14 cellular contexts compared by ENCODE assay signal in genomic region chr17:16909472-16909871, GRCh38.
"Had no signal": no experiment of that assay in that cellular context is flagged by ENCODE, and none has a peak within 500 bp of the region (broad histone marks: within the 10 kb centered on the region; RNA-seq: fewer than 3 reads in every experiment).

No MANE protein-coding gene starts in this region.

- H3K4me3 Mint-ChIP-seq: activated CD4-positive, alpha-beta T cell treated with anti-CD3 and anti-CD28 coated beads, Interleukin-2, amount 10 ng/mL, durations not matched to agents 7 days and 5 days; activated naive CD4-positive, alpha-beta T cell treated with anti-CD3 and anti-CD28 coated beads for 36 hours; naive B cell; stimulated activated memory B cell treated with anti-CD40 and anti-IgM and Interleukin-4, amounts not matched to agents 10 μg/mL and 1 μg/mL and 100 μg/mL, for 72 hours had no signal

- H3K27me3 ChIP-seq: body of pancreas, sigmoid colon had no signal

- H3K4me1 ChIP-seq: body of pancreas, sigmoid colon had no signal

- H3K9me3 Mint-ChIP-seq: activated CD4-positive, alpha-beta T cell treated with anti-CD3 and anti-CD28 coated beads, Interleukin-2, amount 10 ng/mL, durations not matched to agents 7 days and 5 days; activated naive CD4-positive, alpha-beta T cell treated with anti-CD3 and anti-CD28 coated beads for 36 hours; naive B cell; stimulated activated memory B cell treated with anti-CD40 and anti-IgM and Interleukin-4, amounts not matched to agents 10 μg/mL and 1 μg/mL and 100 μg/mL, for 72 hours had no signal

- DNase-seq: activated CD4-positive, alpha-beta T cell treated with anti-CD3 and anti-CD28 coated beads, Interleukin-2, amount 10 ng/mL, durations not matched to agents 7 days and 5 days; activated naive CD4-positive, alpha-beta T cell treated with anti-CD3 and anti-CD28 coated beads for 36 hours; body of pancreas; caudate nucleus; left ventricle myocardium inferior; mammary epithelial cell; naive B cell; sigmoid colon; stimulated activated CD4-positive, alpha-beta T cell treated with anti-CD3 and anti-CD28 coated beads, Interleukin-4, amount 100 ng/mL, for 4 hours; T-helper 1 cell; T-helper 9 cell had no signal

- H3K27ac Mint-ChIP-seq: activated CD4-positive, alpha-beta T cell treated with anti-CD3 and anti-CD28 coated beads, Interleukin-2, amount 10 ng/mL, durations not matched to agents 7 days and 5 days; activated naive CD4-positive, alpha-beta T cell treated with anti-CD3 and anti-CD28 coated beads for 36 hours; naive B cell; stimulated activated memory B cell treated with anti-CD40 and anti-IgM and Interleukin-4, amounts not matched to agents 10 μg/mL and 1 μg/mL and 100 μg/mL, for 72 hours had no signal

- ATAC-seq: body of pancreas; stimulated activated memory B cell treated with anti-CD40 and anti-IgM and Interleukin-4, amounts not matched to agents 10 μg/mL and 1 μg/mL and 100 μg/mL, for 72 hours had no signal

- H3K36me3 Mint-ChIP-seq: naive B cell; stimulated activated memory B cell treated with anti-CD40 and anti-IgM and Interleukin-4, amounts not matched to agents 10 μg/mL and 1 μg/mL and 100 μg/mL, for 72 hours had no signal

- H3K4me3 ChIP-seq: body of pancreas, dorsolateral prefrontal cortex, left ventricle myocardium inferior, sigmoid colon had no signal

- H3K36me3 ChIP-seq: left ventricle myocardium inferior, neutrophil, sigmoid colon had no signal

- H3K9me3 ChIP-seq: body of pancreas, left ventricle myocardium inferior, neutrophil, sigmoid colon had no signal

- H3K27ac ChIP-seq: body of pancreas, dorsolateral prefrontal cortex, left ventricle myocardium inferior, neutrophil, sigmoid colon had no signal
